Comparison of ENCODE assay signal across 22 cellular contexts in genomic region chr2:60505861-60506260, GRCh38. TPM values are rescaled to one million over a fixed set of nuclear protein-coding genes. Genes with fewer than 3 reads are reported as not detected.
DNase-seq lines count a peak whose midpoint lies in the region; ATAC-seq, FAIRE-seq and TF ChIP-seq lines count a peak whose summit lies in the region.
"Had no signal": no experiment of that assay in that cellular context is flagged by ENCODE, and none has a peak within 500 bp of the region (broad histone marks: within the 10 kb centered on the region; RNA-seq: fewer than 3 reads in every experiment).

No MANE protein-coding gene starts in this region.

- no peak for FAIRE-seq in GM19239 (lab: Jason Lieb, UNC)
- FAIRE-seq: urothelium cell line had no signal

- H3K79me2 ChIP-seq in GM23338 (replicated peaks; ENCODE audit: insufficient read depth), result peaks cover 97% of the 10 kb centered on the region

- H3K4me3 ChIP-seq in GM23338, result no peak overlapping the region
- H3K4me3 ChIP-seq in epithelial cell of esophagus (ENCODE audit: low read length), result no peak overlapping the region
- H3K4me3 ChIP-seq: psoas muscle had no signal

- ATAC-seq in activated naive CD8-positive, alpha-beta T cell treated with anti-CD3 and anti-CD28 coated beads, Interleukin-2, amount 50 U/mL, for 24 hours, result peak; percentile 47
- ATAC-seq in GM23338, result no peak
- ATAC-seq in stimulated activated naive B cell treated with anti-CD40 and anti-IgM and Interleukin-4, amounts not matched to agents 10 μg/mL and 1 μg/mL and 100 μg/mL, for 72 hours (replicated peaks), result peak; percentile 60 to 66
- no peak for ATAC-seq in GM21515 (IDR thresholded peaks at IDR 0.05; ENCODE audit: unreplicated experiment)
- ATAC-seq: CD8-positive, alpha-beta T cell; naive thymus-derived CD4-positive, alpha-beta T cell; psoas muscle; stimulated activated effector memory CD8-positive, alpha-beta T cell treated with anti-CD3 and anti-CD28 coated beads, Interleukin-12 subunit alpha, Interleukin-12 subunit beta, amount 100 ng/mL, for 72 hours had no signal

- H3K27me3 Mint-ChIP-seq in activated naive CD8-positive, alpha-beta T cell treated with anti-CD3 and anti-CD28 coated beads, Interleukin-2, amount 50 U/mL, for 24 hours, result peaks cover 1% of the 10 kb centered on the region
- H3K27me3 Mint-ChIP-seq in activated naive CD8-positive, alpha-beta T cell treated with anti-CD3 and anti-CD28 coated beads for 36 hours, result peaks cover 18% of the 10 kb centered on the region
- peaks cover 4% of the 10 kb centered on the region for H3K27me3 Mint-ChIP-seq in GM23338 (ENCODE audit: insufficient read depth, low read depth, poor library complexity)
- no peaks in the 10 kb centered on the region for H3K27me3 Mint-ChIP-seq in stimulated activated naive B cell treated with anti-CD40 and anti-IgM and Interleukin-4, amounts not matched to agents 10 μg/mL and 1 μg/mL and 100 μg/mL, for 72 hours

- H3K4me2 ChIP-seq in GM23338, result peak overlapping the region; percentile 26; the same call in 1 of the 2 replicates

- peaks cover 60% of the 10 kb centered on the region for H4K20me1 ChIP-seq in GM23338 (replicated peaks; ENCODE audit: insufficient read depth)

- no peaks in the 10 kb centered on the region for H3K9me2 ChIP-seq in GM23338 (ENCODE audit: insufficient read depth)

- H3F3A ChIP-seq in GM23338 (replicated peaks; ENCODE audit: low read depth), result 0 out of 2 replicates have a peak, but pooled peaks cover 5% of the 10 kb centered on the region

- peaks cover 14% of the 10 kb centered on the region for H3K4me1 Mint-ChIP-seq in activated naive CD8-positive, alpha-beta T cell treated with anti-CD3 and anti-CD28 coated beads, Interleukin-2, amount 50 U/mL, for 24 hours
- peaks cover 2% of the 10 kb centered on the region for H3K4me1 Mint-ChIP-seq in activated naive CD8-positive, alpha-beta T cell treated with anti-CD3 and anti-CD28 coated beads for 36 hours
- H3K4me1 Mint-ChIP-seq in GM23338, result peaks cover 70% of the 10 kb centered on the region
- peaks cover 66 to 100% of the 10 kb centered on the region in 2 donors for H3K4me1 Mint-ChIP-seq in stimulated activated naive B cell treated with anti-CD40 and anti-IgM and Interleukin-4, amounts not matched to agents 10 μg/mL and 1 μg/mL and 100 μg/mL, for 72 hours
- H3K4me1 Mint-ChIP-seq: stimulated activated effector memory CD8-positive, alpha-beta T cell treated with anti-CD3 and anti-CD28 coated beads, Interleukin-12 subunit alpha, Interleukin-12 subunit beta, amount 100 ng/mL, for 72 hours had no signal

- no peak overlapping the region for H2AFZ ChIP-seq in GM23338

- no peaks in the 10 kb centered on the region for H3K36me3 ChIP-seq in GM23338 (ENCODE audit: insufficient read depth)

- no peak overlapping the region for H3K27ac Mint-ChIP-seq in activated naive CD8-positive, alpha-beta T cell treated with anti-CD3 and anti-CD28 coated beads, Interleukin-2, amount 50 U/mL, for 24 hours
- H3K27ac Mint-ChIP-seq in activated naive CD8-positive, alpha-beta T cell treated with anti-CD3 and anti-CD28 coated beads for 36 hours, result no peak overlapping the region
- H3K27ac Mint-ChIP-seq in GM23338, result no peak overlapping the region
- peak overlapping the region; percentile 95 for H3K27ac Mint-ChIP-seq in stimulated activated naive B cell treated with anti-CD40 and anti-IgM and Interleukin-4, amounts not matched to agents 10 μg/mL and 1 μg/mL and 100 μg/mL, for 72 hours
- H3K27ac Mint-ChIP-seq: CD8-positive, alpha-beta T cell; naive thymus-derived CD4-positive, alpha-beta T cell; stimulated activated effector memory CD8-positive, alpha-beta T cell treated with anti-CD3 and anti-CD28 coated beads, Interleukin-12 subunit alpha, Interleukin-12 subunit beta, amount 100 ng/mL, for 72 hours had no signal

- no peak overlapping the region for H3K4me3 Mint-ChIP-seq in activated naive CD8-positive, alpha-beta T cell treated with anti-CD3 and anti-CD28 coated beads, Interleukin-2, amount 50 U/mL, for 24 hours
- no peak overlapping the region for H3K4me3 Mint-ChIP-seq in activated naive CD8-positive, alpha-beta T cell treated with anti-CD3 and anti-CD28 coated beads for 36 hours
- no peak overlapping the region for H3K4me3 Mint-ChIP-seq in GM23338
- peak overlapping the region; percentile 36 to 59 for H3K4me3 Mint-ChIP-seq in stimulated activated naive B cell treated with anti-CD40 and anti-IgM and Interleukin-4, amounts not matched to agents 10 μg/mL and 1 μg/mL and 100 μg/mL, for 72 hours
- H3K4me3 Mint-ChIP-seq: CD8-positive, alpha-beta T cell; naive thymus-derived CD4-positive, alpha-beta T cell; stimulated activated effector memory CD8-positive, alpha-beta T cell treated with anti-CD3 and anti-CD28 coated beads, Interleukin-12 subunit alpha, Interleukin-12 subunit beta, amount 100 ng/mL, for 72 hours had no signal

- H3K36me3 Mint-ChIP-seq in activated naive CD8-positive, alpha-beta T cell treated with anti-CD3 and anti-CD28 coated beads, Interleukin-2, amount 50 U/mL, for 24 hours (ENCODE audit: low read depth), result no peaks in the 10 kb centered on the region
- no peaks in the 10 kb centered on the region for H3K36me3 Mint-ChIP-seq in activated naive CD8-positive, alpha-beta T cell treated with anti-CD3 and anti-CD28 coated beads for 36 hours
- peaks cover 14% of the 10 kb centered on the region for H3K36me3 Mint-ChIP-seq in GM23338 (ENCODE audit: low read depth)
- peaks cover 43 to 52% of the 10 kb centered on the region in 2 donors for H3K36me3 Mint-ChIP-seq in stimulated activated naive B cell treated with anti-CD40 and anti-IgM and Interleukin-4, amounts not matched to agents 10 μg/mL and 1 μg/mL and 100 μg/mL, for 72 hours
- H3K36me3 Mint-ChIP-seq: CD8-positive, alpha-beta T cell; naive thymus-derived CD4-positive, alpha-beta T cell; stimulated activated effector memory CD8-positive, alpha-beta T cell treated with anti-CD3 and anti-CD28 coated beads, Interleukin-12 subunit alpha, Interleukin-12 subunit beta, amount 100 ng/mL, for 72 hours had no signal

- no peak overlapping the region for H3K27ac ChIP-seq in GM23338 (ENCODE audit: low read depth)
- H3K27ac ChIP-seq: psoas muscle had no signal

- DNase-seq in activated naive CD8-positive, alpha-beta T cell treated with anti-CD3 and anti-CD28 coated beads, Interleukin-2, amount 50 U/mL, for 24 hours, result no peak
- no peak for DNase-seq in activated naive CD8-positive, alpha-beta T cell treated with anti-CD3 and anti-CD28 coated beads for 36 hours
- DNase-seq in GM23338 (ENCODE audit: low spot score) (no peak), epithelial cell of esophagus (ENCODE audit: low read depth) (peak; percentile 43), GM19239 (ENCODE audit: insufficient read length, low spot score) (no peak), SKM-1 (lab: John Stamatoyannopoulos, UW; ENCODE audit: unreplicated experiment) (no peak)
- no peak for DNase-seq in stimulated activated naive B cell treated with anti-CD40 and anti-IgM and Interleukin-4, amounts not matched to agents 10 μg/mL and 1 μg/mL and 100 μg/mL, for 72 hours
- DNase-seq: activated CD4-positive, alpha-beta T cell treated with anti-CD3 and anti-CD28 coated beads, Interleukin-2, amount 50 U/mL, for 1 hour; activated naive CD4-positive, alpha-beta T cell treated with Interleukin-2 at 50 U/mL for 16 hours; activated T-cell treated with anti-CD3 and anti-CD28 coated beads for 4 hours; CD8-positive, alpha-beta T cell; cortex of kidney; DND-41; GOT3; KG1; naive thymus-derived CD4-positive, alpha-beta T cell; NCI-H1105; NCI-H82; psoas muscle had no signal

- H3K9me3 Mint-ChIP-seq in activated naive CD8-positive, alpha-beta T cell treated with anti-CD3 and anti-CD28 coated beads, Interleukin-2, amount 50 U/mL, for 24 hours, result no peaks in the 10 kb centered on the region
- H3K9me3 Mint-ChIP-seq in activated naive CD8-positive, alpha-beta T cell treated with anti-CD3 and anti-CD28 coated beads for 36 hours, result no peaks in the 10 kb centered on the region
- H3K9me3 Mint-ChIP-seq in GM23338, result no peaks in the 10 kb centered on the region
- H3K9me3 Mint-ChIP-seq in stimulated activated naive B cell treated with anti-CD40 and anti-IgM and Interleukin-4, amounts not matched to agents 10 μg/mL and 1 μg/mL and 100 μg/mL, for 72 hours, result no peaks in the 10 kb centered on the region
- H3K9me3 Mint-ChIP-seq: CD8-positive, alpha-beta T cell; stimulated activated effector memory CD8-positive, alpha-beta T cell treated with anti-CD3 and anti-CD28 coated beads, Interleukin-12 subunit alpha, Interleukin-12 subunit beta, amount 100 ng/mL, for 72 hours had no signal

- H3K4me1 ChIP-seq in GM23338 (ENCODE audit: insufficient read depth), result peaks cover 59% of the 10 kb centered on the region
- H3K4me1 ChIP-seq: psoas muscle had no signal

- TF ChIP-seq CTCF in GM23338 (conservative IDR thresholded peaks at IDR 0.05; ENCODE audit: low read depth in 2 of 2) (no peak), epithelial cell of esophagus (IDR thresholded peaks at IDR 0.05; ENCODE audit: insufficient read depth, low read depth, low read length, missing control alignments) (no peak)

- H3K27me3 ChIP-seq in GM23338 (ENCODE audit: insufficient read depth), result no peaks in the 10 kb centered on the region

RNA-seq across cellular contexts. Expression of gene BCL11A, which starts 47.6 kb away (rescaled TPM):
- total RNA-seq in activated naive CD8-positive, alpha-beta T cell treated with anti-CD3 and anti-CD28 coated beads for 36 hours, result 1 to 10 TPM; 1.6 to 1.8 TPM
- 49.2 and 57.5 TPM in 2 replicates for total RNA-seq in GM23338 (2014; rRNA removed; shearing (Covaris generic))
- 72.5 and 77.6 TPM in 2 replicates for polyA plus RNA-seq in GM23338 (2016; fragmentation: Nextera tagmentation; extraction: Ambion mirVana)

Comparison
In these comparisons a context has a peak if more than half of its experiments do, and no peak if none do; other contexts are left out.
1. ATAC-seq: peak in activated naive CD8-positive, alpha-beta T cell treated with anti-CD3 and anti-CD28 coated beads, Interleukin-2, amount 50 U/mL, for 24 hours (single experiment) and stimulated activated naive B cell treated with anti-CD40 and anti-IgM and Interleukin-4, amounts not matched to agents 10 μg/mL and 1 μg/mL and 100 μg/mL, for 72 hours (2 of 2); none in GM23338 (single experiment) and GM21515 (single experiment).
2. H3K4me3 Mint-ChIP-seq: peak in stimulated activated naive B cell treated with anti-CD40 and anti-IgM and Interleukin-4, amounts not matched to agents 10 μg/mL and 1 μg/mL and 100 μg/mL, for 72 hours (2 of 2); none in activated naive CD8-positive, alpha-beta T cell treated with anti-CD3 and anti-CD28 coated beads, Interleukin-2, amount 50 U/mL, for 24 hours (single experiment), activated naive CD8-positive, alpha-beta T cell treated with anti-CD3 and anti-CD28 coated beads for 36 hours (single experiment) and GM23338 (single experiment).
3. RNA of gene BCL11A, which starts 47.6 kb away (total RNA-seq): 49.2 to 57.5 TPM in GM23338; 1.6 to 1.8 TPM in activated naive CD8-positive, alpha-beta T cell treated with anti-CD3 and anti-CD28 coated beads for 36 hours; every median in the first group is over 10 times any median in the second.